ENCODE assay signal across 19 cellular contexts in the genomic region with DNA sequence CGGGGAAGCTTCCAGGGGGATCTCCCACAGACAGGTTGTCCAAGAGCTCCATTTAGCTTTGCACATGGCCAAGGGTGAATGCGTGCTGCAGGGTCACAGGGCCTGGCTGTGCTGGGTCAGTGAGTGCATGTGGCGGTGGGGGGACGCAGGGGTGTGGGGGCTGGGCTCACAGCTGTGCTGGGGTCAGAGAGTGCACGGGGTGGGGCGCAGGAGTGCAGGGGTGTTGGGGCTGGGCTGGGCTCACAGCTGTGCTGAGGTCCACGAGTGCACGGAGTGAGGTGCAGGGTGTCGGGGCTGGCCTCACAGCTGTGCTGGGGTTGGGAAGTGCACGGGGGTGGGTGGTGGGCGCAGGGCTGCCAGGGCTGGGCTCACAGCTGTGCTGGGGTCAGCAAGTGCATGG.
DNase-seq lines count a peak whose midpoint lies in the region; ATAC-seq and TF ChIP-seq lines count a peak whose summit lies in the region.
"Had no signal": no experiment of that assay in that cellular context is flagged by ENCODE, and none has a peak within 500 bp of the region (broad histone marks: within the 10 kb centered on the region; RNA-seq: fewer than 3 reads in every experiment).

No MANE protein-coding gene starts in this region.

- H3K36me3 ChIP-seq in neuronal stem cell (replicated peaks in 1 of 2; ENCODE audit: control insufficient read depth in 2 of 2, insufficient read depth in 2 of 2, low read length in 2 of 2) (no peaks in the 10 kb centered on the region), upper lobe of right lung (no peaks in the 10 kb centered on the region), trophoblast cell (ENCODE audit: control insufficient read depth in 1 of 2, insufficient read depth in 2 of 2, low read length in 2 of 2) (no peaks in the 10 kb centered on the region)
- H3K36me3 ChIP-seq: BLaER1 treated with 17β-estradiol and CSF1 and Interleukin-3, amounts not matched to agents 10 nM and 100 nM had no signal

- H2BK120ac ChIP-seq in neuronal stem cell (ENCODE audit: low read depth, low read length) (no peak overlapping the region), trophoblast cell (ENCODE audit: insufficient read depth, low read length, poor library complexity) (no peak overlapping the region)

- H2AK5ac ChIP-seq in neuronal stem cell (ENCODE audit: low read depth, low read length) (no peak overlapping the region), trophoblast cell (ENCODE audit: low read length) (no peak overlapping the region)

- H3K4me3 ChIP-seq in iPS-18c (ENCODE audit: insufficient read depth, low read depth, low read length) (peak overlapping the region; percentile 6; the same call in 1 of the 2 replicates), neuronal stem cell (ENCODE audit: low read length in 2 of 2) (no peak overlapping the region), upper lobe of right lung (no peak overlapping the region), trophoblast cell (ENCODE audit: low read depth, low read length) (no peak overlapping the region)
- H3K4me3 ChIP-seq: BLaER1 treated with 17β-estradiol and CSF1 and Interleukin-3, amounts not matched to agents 10 nM and 100 nM; PC-9 had no signal

- H3K18ac ChIP-seq in neuronal stem cell (ENCODE audit: low read length), result no peak overlapping the region
- no peak overlapping the region for H3K18ac ChIP-seq in trophoblast cell (ENCODE audit: low read length)

- no peak overlapping the region for H4K12ac ChIP-seq in trophoblast cell (ENCODE audit: low read depth, low read length)

- intact Hi-C loops in upper lobe of right lung (cut with DNase I), result no loop called here

- H2BK5ac ChIP-seq in neuronal stem cell (ENCODE audit: low read length) (no peak overlapping the region), trophoblast cell (ENCODE audit: low read depth, low read length, poor library complexity) (no peak overlapping the region)

- H2BK15ac ChIP-seq in neuronal stem cell (ENCODE audit: low read length), result no peak overlapping the region

- no peaks in the 10 kb centered on the region for H3K79me2 ChIP-seq in trophoblast cell (ENCODE audit: control insufficient read depth, insufficient read depth, low read length, poor library complexity)

- H3K9ac ChIP-seq in neuronal stem cell (ENCODE audit: low read depth, low read length, poor library complexity) (no peak overlapping the region), trophoblast cell (ENCODE audit: low read length) (no peak overlapping the region)
- H3K9ac ChIP-seq: BLaER1 treated with 17β-estradiol and CSF1 and Interleukin-3, amounts not matched to agents 10 nM and 100 nM had no signal

- no peak overlapping the region for H2AFZ ChIP-seq in neuronal stem cell (ENCODE audit: low read length)
- H2AFZ ChIP-seq in trophoblast cell (ENCODE audit: insufficient read depth, low read length, poor library complexity), result no peak overlapping the region
- H2AFZ ChIP-seq: PC-9 had no signal

- peaks cover 0 to 16% (median 4%) of the 10 kb centered on the region in 3 experiments for H3K27me3 ChIP-seq in neuronal stem cell (ENCODE audit: control insufficient read depth in 3 of 3, insufficient read depth in 3 of 3, low read depth in 1 of 3, low read length in 3 of 3)
- peaks cover 44% of the 10 kb centered on the region for H3K27me3 ChIP-seq in upper lobe of right lung
- H3K27me3 ChIP-seq in trophoblast cell (ENCODE audit: insufficient read depth, low read length), result no peaks in the 10 kb centered on the region

- no peak overlapping the region for H2BK12ac ChIP-seq in neuronal stem cell (ENCODE audit: low read length)
- H2BK12ac ChIP-seq in trophoblast cell (ENCODE audit: low read length), result no peak overlapping the region

- H3K4ac ChIP-seq in neuronal stem cell (ENCODE audit: low read length), result no peak overlapping the region
- no peak overlapping the region for H3K4ac ChIP-seq in trophoblast cell (ENCODE audit: low read depth, low read length)

- H3K23ac ChIP-seq in neuronal stem cell (ENCODE audit: low read depth, low read length, poor library complexity), result no peak overlapping the region
- H3K23ac ChIP-seq in trophoblast cell (ENCODE audit: low read length), result no peak overlapping the region

- peaks cover 2 to 10% of the 10 kb centered on the region in 2 donors for H3K4me1 ChIP-seq in neuronal stem cell (ENCODE audit: control insufficient read depth in 2 of 2, insufficient read depth in 1 of 2, low read depth in 1 of 2, low read length in 2 of 2)
- no peaks in the 10 kb centered on the region for H3K4me1 ChIP-seq in upper lobe of right lung
- H3K4me1 ChIP-seq in trophoblast cell (ENCODE audit: control insufficient read depth in 1 of 2, insufficient read depth in 2 of 2, low read length in 2 of 2), result no peaks in the 10 kb centered on the region

- no CpG with 5 or more reads among the region's 11 CpGs for WGBS in neuronal stem cell (ENCODE audit: extremely low coverage in 2 of 2, insufficient read length in 2 of 2, insufficient replicate concordance in 1 of 2), 2 donors
- WGBS in trophoblast cell (ENCODE audit: extremely low coverage, insufficient coverage, insufficient read length), result no CpG with 5 or more reads among the region's 11 CpGs

- no peak overlapping the region for H3K27ac ChIP-seq in neuronal stem cell (replicated peaks; ENCODE audit: low read length)
- no peak overlapping the region for H3K27ac ChIP-seq in upper lobe of right lung
- H3K27ac ChIP-seq in trophoblast cell (ENCODE audit: low read depth, low read length), result no peak overlapping the region
- H3K27ac ChIP-seq: 22Rv1; BLaER1 treated with 17β-estradiol and CSF1 and Interleukin-3, amounts not matched to agents 10 nM and 100 nM; PC-9 had no signal

- no peaks in the 10 kb centered on the region for H3K79me1 ChIP-seq in neuronal stem cell (ENCODE audit: low read depth, low read length)
- H3K79me1 ChIP-seq in trophoblast cell (ENCODE audit: low read length), result no peaks in the 10 kb centered on the region

- H3K4me2 ChIP-seq in neuronal stem cell (ENCODE audit: insufficient read depth, low read length, poor library complexity, severe bottlenecking) (no peak overlapping the region), trophoblast cell (ENCODE audit: low read length) (no peak overlapping the region)
- H3K4me2 ChIP-seq: BLaER1 treated with 17β-estradiol and CSF1 and Interleukin-3, amounts not matched to agents 10 nM and 100 nM; PC-9 had no signal

- ATAC-seq in upper lobe of right lung (peak; percentile 32), HG03469 (IDR thresholded peaks at IDR 0.05; ENCODE audit: unreplicated experiment) (no peak), GM18868 (IDR thresholded peaks at IDR 0.05; ENCODE audit: unreplicated experiment) (no peak)

- no peak overlapping the region for H3K14ac ChIP-seq in neuronal stem cell (ENCODE audit: low read length)
- H3K14ac ChIP-seq in trophoblast cell (ENCODE audit: low read length), result no peak overlapping the region

- H3K9me3 ChIP-seq in iPS-18c (ENCODE audit: control insufficient read depth, insufficient read depth, low read length) (no peaks in the 10 kb centered on the region), neuronal stem cell (replicated peaks in 1 of 2; ENCODE audit: control insufficient read depth in 2 of 2, insufficient read depth in 1 of 2, low read depth in 1 of 2, low read length in 2 of 2) (no peaks in the 10 kb centered on the region), upper lobe of right lung (no peaks in the 10 kb centered on the region), trophoblast cell (ENCODE audit: insufficient read depth, low read depth, low read length) (peaks cover 4% of the 10 kb centered on the region)
- H3K9me3 ChIP-seq: BLaER1 treated with 17β-estradiol and CSF1 and Interleukin-3, amounts not matched to agents 10 nM and 100 nM had no signal

- no peak for TF ChIP-seq CTCF in upper lobe of right lung (IDR thresholded peaks at IDR 0.05)

- H4K91ac ChIP-seq in neuronal stem cell (ENCODE audit: low read depth, low read length, poor library complexity), result no peak overlapping the region
- H4K91ac ChIP-seq in trophoblast cell (ENCODE audit: low read depth, low read length), result no peak overlapping the region

- H4K8ac ChIP-seq in neuronal stem cell (ENCODE audit: low read depth, low read length) (no peak overlapping the region), trophoblast cell (ENCODE audit: low read depth, low read length) (no peak overlapping the region)

- peak; percentile 4 for DNase-seq in activated CD4-positive, CD25-positive, alpha-beta regulatory T cell treated with anti-CD3 and anti-CD28 coated beads, Interleukin-2, amount 50 U/mL, for 72 hours
- DNase-seq in activated CD4-positive, CD25-positive, alpha-beta regulatory T cell (lab: John Stamatoyannopoulos, UW), result no peak
- DNase-seq in neuronal stem cell (ENCODE audit: low spot score), result peak; percentile 15
- no peak for DNase-seq in upper lobe of right lung
- DNase-seq in trophoblast cell, result no peak
- DNase-seq: DMS 273 treated with DMSO at 0.1 percent for 48 hours, HCEC 1CT, KG1, MM.1S, NCI-H1105, NCI-H187 treated with DMSO at 0.1 percent for 48 hours, NCI-H2171, NCI-H446 treated with DMSO at 0.1 percent for 48 hours, PC-9 had no signal

Comparison
In these comparisons a context has a peak if more than half of its experiments do, and no peak if none do; other contexts are left out.
1. DNase-seq: peak in activated CD4-positive, CD25-positive, alpha-beta regulatory T cell treated with anti-CD3 and anti-CD28 coated beads, Interleukin-2, amount 50 U/mL, for 72 hours (single experiment) and neuronal stem cell (single experiment); none in activated CD4-positive, CD25-positive, alpha-beta regulatory T cell (0 of 4), upper lobe of right lung (single experiment) and trophoblast cell (0 of 2).